ENCODE assay signal across 27 cellular contexts in the genomic region with DNA sequence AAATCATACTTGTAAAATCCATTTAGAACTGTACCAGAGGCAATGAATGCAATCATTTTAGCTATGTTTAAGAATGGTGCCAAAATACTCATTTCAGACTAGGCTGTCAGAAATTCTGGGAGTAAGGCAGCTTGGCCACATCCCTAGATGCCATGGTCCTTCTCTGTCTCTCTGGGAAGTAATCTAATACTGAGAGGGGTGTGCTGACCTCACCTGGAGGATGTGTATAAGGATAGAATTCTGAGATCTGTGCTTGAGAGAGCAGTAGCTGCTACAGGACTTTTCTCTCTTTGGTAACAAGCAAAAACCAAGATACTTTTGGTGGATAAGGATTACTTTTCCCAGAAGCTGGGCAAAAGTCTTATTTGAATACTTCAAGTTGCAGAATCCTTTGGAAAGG.
"Had no signal": no experiment of that assay in that cellular context is flagged by ENCODE, and none has a peak within 500 bp of the region (broad histone marks: within the 10 kb centered on the region; RNA-seq: fewer than 3 reads in every experiment).

No MANE protein-coding gene starts in this region.

- H2AFZ ChIP-seq: hepatocyte, parathyroid adenoma had no signal

- H3K27ac ChIP-seq: esophagus muscularis mucosa, hepatocyte, parathyroid adenoma, upper lobe of right lung had no signal

- DNase-seq: activated CD4-positive, alpha-beta T cell treated with anti-CD3 and anti-CD28 coated beads, Interleukin-2, amount 10 ng/mL, durations not matched to agents 7 days and 5 days; activated CD4-positive, CD25-positive, alpha-beta regulatory T cell; activated CD8-positive, alpha-beta memory T cell treated with anti-CD3 and anti-CD28 coated beads, Interleukin-2, amount 10 ng/mL, durations not matched to agents 7 days and 5 days; activated CD8-positive, alpha-beta T cell treated with anti-CD3 and anti-CD28 coated beads for 36 hours; activated gamma-delta T cell; activated T-cell treated with anti-CD3 and anti-CD28 coated beads for 4 hours; aorta; caudate nucleus; dermis blood vessel endothelial cell; effector CD8-positive, alpha-beta T cell; glutamatergic neuron; left ventricle myocardium superior; mucosa of descending colon; nephron progenitor cell; nucleus accumbens; right cardiac atrium; stimulated activated CD4-positive, alpha-beta T cell treated with anti-CD3 and anti-CD28 coated beads, Interleukin-4, amount 100 ng/mL, for 4 hours; stimulated activated naive CD8-positive, alpha-beta T cell treated with anti-CD3 and anti-CD28 coated beads, Interleukin-15, Interleukin-2, amounts not matched to agents 100 U/mL and 50 U/mL, for 24 hours; T-cell; upper lobe of right lung had no signal

- H3K9me3 Mint-ChIP-seq: activated CD4-positive, alpha-beta T cell treated with anti-CD3 and anti-CD28 coated beads, Interleukin-2, amount 10 ng/mL, durations not matched to agents 7 days and 5 days; activated CD8-positive, alpha-beta T cell treated with anti-CD3 and anti-CD28 coated beads for 36 hours; activated naive CD4-positive, alpha-beta T cell treated with anti-CD3 and anti-CD28 coated beads, Interleukin-2, amount 50 U/mL, for 24 hours; activated T-helper 1 cell treated with anti-CD3 and anti-CD28 coated beads, Interleukin-12 subunit alpha, Interleukin-12 subunit beta, Interleukin-2, Interleukin-4 antibody, amounts not matched to agents 30 ng/mL and 10 ng/mL and 1 ng/mL, durations not matched to agents 14 hours and 24 hours and 36 hours; brain; memory B cell; nephron progenitor cell; T-cell had no signal

- H3K4me3 ChIP-seq: esophagus muscularis mucosa, hepatocyte, mucosa of descending colon, upper lobe of right lung had no signal

- H3K27me3 ChIP-seq: esophagus muscularis mucosa, hepatocyte, upper lobe of right lung had no signal

- H3K9ac ChIP-seq: parathyroid adenoma had no signal

- H3K4me3 Mint-ChIP-seq: activated CD4-positive, alpha-beta T cell treated with anti-CD3 and anti-CD28 coated beads, Interleukin-2, amount 10 ng/mL, durations not matched to agents 7 days and 5 days; activated CD8-positive, alpha-beta memory T cell treated with anti-CD3 and anti-CD28 coated beads, Interleukin-2, amount 10 ng/mL, durations not matched to agents 7 days and 5 days; activated CD8-positive, alpha-beta T cell treated with anti-CD3 and anti-CD28 coated beads for 36 hours; activated naive CD4-positive, alpha-beta T cell treated with anti-CD3 and anti-CD28 coated beads, Interleukin-2, amount 50 U/mL, for 24 hours; activated T-helper 1 cell treated with anti-CD3 and anti-CD28 coated beads, Interleukin-12 subunit alpha, Interleukin-12 subunit beta, Interleukin-2, Interleukin-4 antibody, amounts not matched to agents 30 ng/mL and 10 ng/mL and 1 ng/mL, durations not matched to agents 14 hours and 24 hours and 36 hours; brain; memory B cell; nephron progenitor cell; T-cell had no signal

- H3K4me1 Mint-ChIP-seq: activated CD4-positive, alpha-beta T cell treated with anti-CD3 and anti-CD28 coated beads, Interleukin-2, amount 10 ng/mL, durations not matched to agents 7 days and 5 days; activated CD8-positive, alpha-beta memory T cell treated with anti-CD3 and anti-CD28 coated beads, Interleukin-2, amount 10 ng/mL, durations not matched to agents 7 days and 5 days; activated naive CD4-positive, alpha-beta T cell treated with anti-CD3 and anti-CD28 coated beads, Interleukin-2, amount 50 U/mL, for 24 hours; brain; memory B cell; nephron progenitor cell; T-cell had no signal

- H3K27me3 Mint-ChIP-seq: activated CD4-positive, alpha-beta T cell treated with anti-CD3 and anti-CD28 coated beads, Interleukin-2, amount 10 ng/mL, durations not matched to agents 7 days and 5 days; activated CD8-positive, alpha-beta memory T cell treated with anti-CD3 and anti-CD28 coated beads, Interleukin-2, amount 10 ng/mL, durations not matched to agents 7 days and 5 days; activated CD8-positive, alpha-beta T cell treated with anti-CD3 and anti-CD28 coated beads for 36 hours; brain; memory B cell had no signal

- H3K79me2 ChIP-seq: hepatocyte, parathyroid adenoma had no signal

- H3K4me1 ChIP-seq: esophagus muscularis mucosa, parathyroid adenoma, upper lobe of right lung had no signal

- H3K4me2 ChIP-seq: hepatocyte had no signal

- H3K36me3 Mint-ChIP-seq: activated CD8-positive, alpha-beta memory T cell treated with anti-CD3 and anti-CD28 coated beads, Interleukin-2, amount 10 ng/mL, durations not matched to agents 7 days and 5 days; activated naive CD4-positive, alpha-beta T cell treated with anti-CD3 and anti-CD28 coated beads, Interleukin-2, amount 50 U/mL, for 24 hours; brain; memory B cell; T-cell had no signal

- H3K27ac Mint-ChIP-seq: activated CD4-positive, alpha-beta T cell treated with anti-CD3 and anti-CD28 coated beads, Interleukin-2, amount 10 ng/mL, durations not matched to agents 7 days and 5 days; activated CD8-positive, alpha-beta memory T cell treated with anti-CD3 and anti-CD28 coated beads, Interleukin-2, amount 10 ng/mL, durations not matched to agents 7 days and 5 days; activated CD8-positive, alpha-beta T cell treated with anti-CD3 and anti-CD28 coated beads for 36 hours; activated naive CD4-positive, alpha-beta T cell treated with anti-CD3 and anti-CD28 coated beads, Interleukin-2, amount 50 U/mL, for 24 hours; activated T-helper 1 cell treated with anti-CD3 and anti-CD28 coated beads, Interleukin-12 subunit alpha, Interleukin-12 subunit beta, Interleukin-2, Interleukin-4 antibody, amounts not matched to agents 30 ng/mL and 10 ng/mL and 1 ng/mL, durations not matched to agents 14 hours and 24 hours and 36 hours; brain; memory B cell; T-cell had no signal

- ATAC-seq: activated CD8-positive, alpha-beta memory T cell treated with anti-CD3 and anti-CD28 coated beads, Interleukin-2, amount 10 ng/mL, durations not matched to agents 7 days and 5 days; activated CD8-positive, alpha-beta T cell treated with anti-CD3 and anti-CD28 coated beads for 36 hours; left ventricle myocardium superior; mucosa of descending colon; right cardiac atrium; stimulated activated naive CD8-positive, alpha-beta T cell treated with anti-CD3 and anti-CD28 coated beads, Interleukin-15, Interleukin-2, amounts not matched to agents 100 U/mL and 50 U/mL, for 24 hours; T-cell; upper lobe of right lung had no signal

- H3K36me3 ChIP-seq: esophagus muscularis mucosa, upper lobe of right lung had no signal

- H3K9me3 ChIP-seq: esophagus muscularis mucosa, mucosa of descending colon, upper lobe of right lung had no signal
